In genomic region chr1:8816831-8817412, GRCh38 we compare ENCODE assay signal across 1 cellular context.
TF ChIP-seq lines count a peak whose summit lies in the region.

No MANE protein-coding gene starts in this region.

TF ChIP-seq in K562, 482 proteins besides CTCF, POLR2A, EP300 and RAD21 (continued from another document):
- TF ChIP-seq SRSF7 (optimal IDR thresholded peaks at IDR 0.05; ENCODE audit: low read depth, low read length) (no peak), ZKSCAN8 (CRISPR knock-in tag; IDR thresholded peaks at IDR 0.05) (no peak), PHB (CRISPR knock-in tag; IDR thresholded peaks at IDR 0.05) (no peak), STAG1 (CRISPR knock-in tag; IDR thresholded peaks at IDR 0.05; ENCODE audit: borderline replicate concordance) (no peak), TOE1 (IDR thresholded peaks at IDR 0.05; ENCODE audit: borderline replicate concordance) (no peak), TOE1 (CRISPR knock-in tag; IDR thresholded peaks at IDR 0.05; ENCODE audit: borderline replicate concordance, low read depth) (no peak), SMARCA5 (IDR thresholded peaks at IDR 0.05) (no peak), ZNF780A (CRISPR knock-in tag; IDR thresholded peaks at IDR 0.05) (no peak), ZNF395 (CRISPR knock-in tag; IDR thresholded peaks at IDR 0.05) (no peak), OTX1 (CRISPR knock-in tag; IDR thresholded peaks at IDR 0.05) (no peak), PBX2 (CRISPR knock-in tag; IDR thresholded peaks at IDR 0.05; ENCODE audit: low read depth) (no peak), PBX2 (tag; conservative IDR thresholded peaks at IDR 0.05; ENCODE audit: low read depth) (no peak), AFF4 (CRISPR knock-in tag; IDR thresholded peaks at IDR 0.05) (peak; percentile 77; the same call in 1 of the 2 replicates), HMGN3 (IDR thresholded peaks at IDR 0.05; ENCODE audit: borderline replicate concordance, extremely low read depth, insufficient read length, low read depth, low read length) (no peak), TAL1 (IDR thresholded peaks at IDR 0.05) (no peak), ELF4 (CRISPR knock-in tag; IDR thresholded peaks at IDR 0.05) (0 out of 2 replicates have a peak, but pooled peaks have one; percentile 5), FIP1L1 (IDR thresholded peaks at IDR 0.05; ENCODE audit: low read depth, low read length, poor library complexity, severe bottlenecking) (no peak), ZNF77 (CRISPR knock-in tag; IDR thresholded peaks at IDR 0.05) (no peak), MCM3 (IDR thresholded peaks at IDR 0.05) (no peak), ZNF444 (CRISPR knock-in tag; IDR thresholded peaks at IDR 0.05) (no peak), ZNF511 (CRISPR knock-in tag; IDR thresholded peaks at IDR 0.05) (no peak; the same call in 1 of the 2 replicates), PATZ1 (CRISPR knock-in tag; IDR thresholded peaks at IDR 0.05; ENCODE audit: borderline replicate concordance) (no peak), SNRNP70 (optimal IDR thresholded peaks at IDR 0.05; ENCODE audit: low read depth, low read length) (no peak), ESRRB (CRISPR knock-in tag; IDR thresholded peaks at IDR 0.05; ENCODE audit: borderline replicate concordance) (no peak), ZNF398 (CRISPR knock-in tag; IDR thresholded peaks at IDR 0.05) (no peak), LEF1 (IDR thresholded peaks at IDR 0.05) (no peak), MTA3 (IDR thresholded peaks at IDR 0.05; ENCODE audit: borderline replicate concordance) (0 out of 2 replicates have a peak, but pooled peaks have one; percentile 8), MITF (IDR thresholded peaks at IDR 0.05) (0 out of 2 replicates have a peak, but pooled peaks have one; percentile 26), NR2C2 (CRISPR knock-in tag; IDR thresholded peaks at IDR 0.05) (no peak), NR2C2 (tag; IDR thresholded peaks at IDR 0.05) (peak; percentile 79), KDM2B (CRISPR knock-in tag; IDR thresholded peaks at IDR 0.05) (no peak), SRF (CRISPR knock-in tag; IDR thresholded peaks at IDR 0.05) (no peak), TCFL5 (CRISPR knock-in tag; conservative IDR thresholded peaks at IDR 0.05) (no peak)
- TF ChIP-seq, protein P1, sequence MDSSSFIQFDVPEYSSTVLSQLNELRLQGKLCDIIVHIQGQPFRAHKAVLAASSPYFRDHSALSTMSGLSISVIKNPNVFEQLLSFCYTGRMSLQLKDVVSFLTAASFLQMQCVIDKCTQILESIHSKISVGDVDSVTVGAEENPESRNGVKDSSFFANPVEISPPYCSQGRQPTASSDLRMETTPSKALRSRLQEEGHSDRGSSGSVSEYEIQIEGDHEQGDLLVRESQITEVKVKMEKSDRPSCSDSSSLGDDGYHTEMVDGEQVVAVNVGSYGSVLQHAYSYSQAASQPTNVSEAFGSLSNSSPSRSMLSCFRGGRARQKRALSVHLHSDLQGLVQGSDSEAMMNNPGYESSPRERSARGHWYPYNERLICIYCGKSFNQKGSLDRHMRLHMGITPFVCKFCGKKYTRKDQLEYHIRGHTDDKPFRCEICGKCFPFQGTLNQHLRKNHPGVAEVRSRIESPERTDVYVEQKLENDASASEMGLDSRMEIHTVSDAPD (CRISPR knock-in tag; IDR thresholded peaks at IDR 0.05) = no peak
